ENCODE assay signal across 26 cellular contexts in genomic region chr11:109062445-109062844, GRCh38.
DNase-seq lines count a peak whose midpoint lies in the region; TF ChIP-seq lines count a peak whose summit lies in the region.
"Had no signal": no experiment of that assay in that cellular context is flagged by ENCODE, and none has a peak within 500 bp of the region (broad histone marks: within the 10 kb centered on the region; RNA-seq: fewer than 3 reads in every experiment).

No MANE protein-coding gene starts in this region.

- no peaks in the 10 kb centered on the region for H3K9me3 Mint-ChIP-seq in HFFc6
- H3K9me3 Mint-ChIP-seq: activated CD8-positive, alpha-beta T cell treated with anti-CD3 and anti-CD28 coated beads for 36 hours; CD8-positive, alpha-beta T cell; immature natural killer cell; T-cell had no signal

- DNase-seq in HFFc6 (peak; percentile 24), brain microvascular endothelial cell (peak; percentile 45), fibroblast of the aortic adventitia (ENCODE audit: low read depth) (peak; percentile 45), smooth muscle cell of the brain vasculature (ENCODE audit: low read depth, low spot score) (peak; percentile 20), SIG-M5 treated with dmso at 0.1 percent for 504 hours (lab: John Stamatoyannopoulos, UW; ENCODE audit: unreplicated experiment) (no peak), NCI-H1417 (lab: John Stamatoyannopoulos, UW) (no peak), NCI-H1436 (lab: John Stamatoyannopoulos, UW) (no peak)
- no peak for DNase-seq in activated effector memory CD4-positive, alpha-beta T cell treated with anti-CD3 and anti-CD28 coated beads, Interleukin-2, amount 50 U/mL, for 16 hours
- DNase-seq: activated CD8-positive, alpha-beta T cell treated with anti-CD3 and anti-CD28 coated beads for 36 hours; activated T-cell treated with anti-CD3 and anti-CD28 coated beads for 4 hours; AML-193; CD8-positive, alpha-beta T cell; dermis blood vessel endothelial cell; DMS 273 treated with DMSO at 0.1 percent for 48 hours; gastrocnemius medialis; hippocampal formation; immature natural killer cell; NCI-H1417 treated with DMSO at 0.1 percent for 48 hours; NCI-H2171; NCI-H510A treated with DMSO at 0.1 percent for 48 hours; NK-92 treated with Interleukin-12 subunit alpha and Interleukin-12 subunit beta, amount 100 ng/mL, for 24 hours; T-cell had no signal

- H3K4me3 Mint-ChIP-seq in HFFc6, result no peak overlapping the region
- H3K4me3 Mint-ChIP-seq: activated CD8-positive, alpha-beta T cell treated with anti-CD3 and anti-CD28 coated beads for 36 hours; CD8-positive, alpha-beta T cell; immature natural killer cell; neural crest cell; T-cell had no signal

- H3K27me3 ChIP-seq in brain microvascular endothelial cell (replicated peaks), result no peaks in the 10 kb centered on the region
- H3K27me3 ChIP-seq: cardiac muscle cell, gastrocnemius medialis, SJSA1 had no signal

- H3K27ac Mint-ChIP-seq in HFFc6, result peak overlapping the region; percentile 43; the same call in 1 of the 2 replicates
- H3K27ac Mint-ChIP-seq: activated CD8-positive, alpha-beta T cell treated with anti-CD3 and anti-CD28 coated beads for 36 hours; CD8-positive, alpha-beta T cell; immature natural killer cell; T-cell had no signal

- no peak overlapping the region for H3K4me3 ChIP-seq in brain microvascular endothelial cell (ENCODE audit: low read depth, low read length)
- no peak overlapping the region for H3K4me3 ChIP-seq in fibroblast of the aortic adventitia (ENCODE audit: low read depth, low read length)
- H3K4me3 ChIP-seq: cardiac muscle cell, gastrocnemius medialis, prostate gland, SJSA1 had no signal

- H3K27me3 Mint-ChIP-seq in HFFc6 (ENCODE audit: insufficient read depth), result no peaks in the 10 kb centered on the region; the same call in 1 of the 2 replicates
- H3K27me3 Mint-ChIP-seq: activated CD8-positive, alpha-beta T cell treated with anti-CD3 and anti-CD28 coated beads for 36 hours had no signal

- TF ChIP-seq CTCF in HFFc6 (IDR thresholded peaks at IDR 0.05), result no peak
- TF ChIP-seq CTCF in brain microvascular endothelial cell (IDR thresholded peaks at IDR 0.05; ENCODE audit: low read depth, low read length, missing control alignments), result no peak
- TF ChIP-seq CTCF in fibroblast of the aortic adventitia (IDR thresholded peaks at IDR 0.05; ENCODE audit: insufficient read depth, low read length), result no peak

- H3K36me3 ChIP-seq in brain microvascular endothelial cell (replicated peaks), result no peaks in the 10 kb centered on the region
- H3K36me3 ChIP-seq: cardiac muscle cell, gastrocnemius medialis, prostate gland, SJSA1 had no signal

- peaks cover 25% of the 10 kb centered on the region for H3K4me1 Mint-ChIP-seq in HFFc6 (ENCODE audit: low read depth)
- H3K4me1 Mint-ChIP-seq: neural crest cell had no signal

- H3K36me3 Mint-ChIP-seq in HFFc6 (ENCODE audit: low read depth), result no peaks in the 10 kb centered on the region
- H3K36me3 Mint-ChIP-seq: CD8-positive, alpha-beta T cell; immature natural killer cell; T-cell had no signal

- no peak overlapping the region for H3K27ac ChIP-seq in brain microvascular endothelial cell
- H3K27ac ChIP-seq: cardiac muscle cell, gastrocnemius medialis, prostate gland, SJSA1 had no signal

- in situ Hi-C loops in brain microvascular endothelial cell (cut with HindIII; ENCODE audit: low pct_ligation_motif_present, low sequenced_read_pairs), result no loop called here

Comparison
In these comparisons a context has a peak if more than half of its experiments do, and no peak if none do; other contexts are left out.
1. DNase-seq: peak in HFFc6 (single experiment), brain microvascular endothelial cell (single experiment), fibroblast of the aortic adventitia (single experiment) and smooth muscle cell of the brain vasculature (single experiment); none in SIG-M5 treated with dmso at 0.1 percent for 504 hours (single experiment), activated effector memory CD4-positive, alpha-beta T cell treated with anti-CD3 and anti-CD28 coated beads, Interleukin-2, amount 50 U/mL, for 16 hours (single experiment), NCI-H1417 (0 of 3) and NCI-H1436 (single experiment).